7 cellular contexts compared by ENCODE assay signal in the genomic region with DNA sequence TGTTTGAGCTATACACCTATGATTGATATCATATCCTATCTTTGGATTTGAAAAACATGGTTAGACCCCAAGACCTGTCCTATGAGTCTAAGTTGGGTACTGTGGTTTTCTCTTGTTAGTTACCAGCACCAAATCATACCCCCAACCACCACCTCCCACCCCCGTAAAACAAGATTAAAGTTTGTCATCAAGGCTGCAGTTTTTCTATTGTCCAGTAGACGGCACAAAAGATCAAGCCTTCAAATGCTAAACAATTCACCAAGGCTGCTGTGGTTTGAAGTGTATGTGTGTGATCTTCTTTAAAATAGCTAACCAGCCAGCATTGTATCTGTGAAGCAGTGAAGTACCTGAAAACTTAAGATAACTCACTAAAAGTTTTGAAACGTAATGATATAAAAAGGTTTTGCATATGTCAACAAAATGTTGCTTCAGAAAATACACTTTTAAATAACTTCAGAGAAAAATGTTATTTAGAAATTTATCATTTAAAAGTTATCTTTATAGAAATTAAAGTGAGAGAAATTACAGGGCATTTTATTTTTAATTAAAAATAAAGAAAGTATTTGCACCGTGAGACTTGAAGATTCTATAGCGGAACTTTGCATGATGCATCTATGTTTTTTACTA. TPM values are rescaled to one million over a fixed set of nuclear protein-coding genes. Genes with fewer than 3 reads are reported as not detected.
A peak's percentile ranks its signal among the peaks of the same experiment; 100 is the strongest.
DNase-seq lines count a peak whose midpoint lies in the region; ATAC-seq, FAIRE-seq and TF ChIP-seq lines count a peak whose summit lies in the region.

No MANE protein-coding gene starts in this region.

- H3K9me1 ChIP-seq in endothelial cell of umbilical vein (replicated peaks; ENCODE audit: control insufficient read depth, extremely low read depth, insufficient read depth, low read length) = no peaks in the 10 kb centered on the region

- no peaks in the 10 kb centered on the region for H3K9me3 ChIP-seq in Panc1 (ENCODE audit: control insufficient read depth, insufficient read depth, low read depth, low read length)
- H3K9me3 ChIP-seq in endothelial cell of umbilical vein (replicated peaks; ENCODE audit: control insufficient read depth, insufficient read depth, low read length) = no peaks in the 10 kb centered on the region
- no peaks in the 10 kb centered on the region for H3K9me3 ChIP-seq in ovary

- CTCF ChIA-PET in Panc1 (lab: Charles Lee) (interaction anchor here (0.6 to 0.8 kb wide), 6 partner anchors 45 to 1605 kb away, joined by 3 to 9 read pairs (median 4); no protein-coding TSS in a partner anchor), endothelial cell of umbilical vein (lab: Charles Lee) (interaction anchor here (0.5 to 8.3 kb wide), 48 partner anchors 10 to 1603 kb away, joined by 3 to 154 read pairs (median 4); no protein-coding TSS in a partner anchor)

- DNase-seq in Jurkat, Clone E6-1 (ENCODE audit: low read depth, low spot score) = peak; percentile 67
- DNase-seq in Panc1 (ENCODE audit: low read depth, low spot score) (peak; percentile 53), endothelial cell of umbilical vein (ENCODE audit: low read depth, low spot score) (peak; percentile 74), ovary (peak in 2 of 5 donors; percentile 22 to 35), activated gamma-delta T cell treated with Interleukin-2 at 50 U/mL for 16 hours (no peak)
- DNase-seq in stimulated activated naive CD4-positive, alpha-beta T cell (lab: John Stamatoyannopoulos, UW) = no peak

- H3K9ac ChIP-seq in endothelial cell of umbilical vein (replicated peaks; ENCODE audit: extremely low read depth, insufficient read depth, low read length) = no peak overlapping the region

- H3K79me2 ChIP-seq in endothelial cell of umbilical vein (ENCODE audit: control insufficient read depth, insufficient read depth, low read length) = no peaks in the 10 kb centered on the region

- no peaks in the 10 kb centered on the region for H3K36me3 ChIP-seq in Panc1 (ENCODE audit: control insufficient read depth, insufficient read depth, low read length)
- H3K36me3 ChIP-seq in endothelial cell of umbilical vein (ENCODE audit: control insufficient read depth in 2 of 2, extremely low read depth in 1 of 2, insufficient read depth in 2 of 2, low read length in 2 of 2) = no peaks in the 10 kb centered on the region
- H3K36me3 ChIP-seq in ovary = no peaks in the 10 kb centered on the region

- TF ChIP-seq CTCF in GM12872 (IDR thresholded peaks at IDR 0.05; ENCODE audit: insufficient read depth, low read depth, low read length) (peak; percentile 89), Panc1 (IDR thresholded peaks at IDR 0.05) (peak; percentile 92), endothelial cell of umbilical vein (IDR thresholded peaks at IDR 0.05; ENCODE audit: extremely low read depth in 1 of 2, insufficient read depth in 1 of 2, low read depth in 1 of 2, low read length in 2 of 2) (peak; percentile 78), ovary (IDR thresholded peaks at IDR 0.05) (peak; percentile 72 to 90 (median 86))

- TF ChIP-seq POLR2A in endothelial cell of umbilical vein (IDR thresholded peaks at IDR 0.05; ENCODE audit: low read depth, low read length) = no peak
- no peak for TF ChIP-seq POLR2A in ovary (IDR thresholded peaks at IDR 0.05)

- in situ Hi-C loops in Panc1 (cut with HindIII; ENCODE audit: low pct_unique_long_range_greater_than_20kb, low sequenced_read_pairs) = no loop called here

- FAIRE-seq in endothelial cell of umbilical vein (lab: Jason Lieb, UNC) = peak; percentile 92

- peaks cover 24% of the 10 kb centered on the region for H3K27me3 ChIP-seq in Panc1 (ENCODE audit: control insufficient read depth, insufficient read depth, low read length)
- H3K27me3 ChIP-seq in endothelial cell of umbilical vein (ENCODE audit: control insufficient read depth in 2 of 2, insufficient read depth in 2 of 2, low read length in 2 of 2) = peaks cover 46 to 50% of the 10 kb centered on the region in 2 experiments
- no peaks in the 10 kb centered on the region for H3K27me3 ChIP-seq in ovary

- intact Hi-C loops in Panc1 (cut with micrococcal nuclease; ENCODE audit: unreplicated experiment) (loop anchor here (5.0 to 10.0 kb wide), 2 partner anchors 784 to 1413 kb away; no protein-coding TSS in a partner anchor), endothelial cell of umbilical vein (cut with micrococcal nuclease) (loop anchor here (1.0 to 5.0 kb wide), 7 partner anchors 146 to 1603 kb away; no protein-coding TSS in a partner anchor), ovary (cut with DNase I) (loop anchor here in 1 of 4 donors (5.0 to 10.0 kb wide), 3 partner anchors 704 to 1223 kb away; no protein-coding TSS in a partner anchor)

- POLR2A ChIA-PET in Panc1 (lab: Charles Lee) (no interaction called here), endothelial cell of umbilical vein (lab: Charles Lee) (no interaction called here)

- no peak for ATAC-seq in Panc1

- no peak overlapping the region for H3K27ac ChIP-seq in Panc1 (ENCODE audit: low read length)
- H3K27ac ChIP-seq in endothelial cell of umbilical vein (ENCODE audit: insufficient read depth, low read depth, low read length) = no peak overlapping the region
- H3K27ac ChIP-seq in ovary = no peak overlapping the region

- BruUV-seq in Panc1 (replicated peaks; lab: Mats Ljungman, UMichigan) (no TSS peak), endothelial cell of umbilical vein (replicated peaks; lab: Mats Ljungman, UMichigan) (no TSS peak)

- no peaks in the 10 kb centered on the region for H4K20me1 ChIP-seq in endothelial cell of umbilical vein (replicated peaks; ENCODE audit: control insufficient read depth, extremely low read depth, insufficient read depth, low read length)

- H3K4me1 ChIP-seq in Panc1 (ENCODE audit: control insufficient read depth, insufficient read depth, low read length) = no peaks in the 10 kb centered on the region; the same call in none of the 2 replicates
- H3K4me1 ChIP-seq in endothelial cell of umbilical vein (ENCODE audit: control insufficient read depth, extremely low read depth, insufficient read depth, low read length) = peaks cover 9% of the 10 kb centered on the region
- H3K4me1 ChIP-seq in ovary (ENCODE audit: insufficient read depth) = peaks cover 6% of the 10 kb centered on the region

- 21 to 24% (median 24%) methylated on average over 5 of the region's 5 CpGs for WGBS in ovary, 3 donors

- no peak overlapping the region for H2AFZ ChIP-seq in endothelial cell of umbilical vein (ENCODE audit: low read depth, low read length)

- TF ChIP-seq EP300 in ovary (IDR thresholded peaks at IDR 0.05) = no peak

- dilution Hi-C loops in endothelial cell of umbilical vein (cut with MboI; ENCODE audit: extremely low pct_ligation_motif_present, low sequenced_read_pairs) = no loop called here

- H3K4me3 ChIP-seq in Jurkat, Clone E6-1 (ENCODE audit: low read length) = no peak overlapping the region
- no peak overlapping the region for H3K4me3 ChIP-seq in Panc1 (ENCODE audit: low read depth in 2 of 2, low read length in 2 of 2)
- no peak overlapping the region for H3K4me3 ChIP-seq in endothelial cell of umbilical vein (replicated peaks in 1 of 3; ENCODE audit: insufficient read depth in 1 of 3, low read depth in 1 of 3, low read length in 3 of 3)
- no peak overlapping the region for H3K4me3 ChIP-seq in ovary

- H3K4me2 ChIP-seq in endothelial cell of umbilical vein (ENCODE audit: insufficient read depth, low read length) = no peak overlapping the region

TF ChIP-seq in endothelial cell of umbilical vein, 7 proteins besides CTCF, POLR2A, EP300 and RAD21:
- TF ChIP-seq EZH2 (IDR thresholded peaks at IDR 0.05; ENCODE audit: borderline replicate concordance, low read depth, low read length, severe bottlenecking) (no peak), MYC (IDR thresholded peaks at IDR 0.05; ENCODE audit: low read depth, low read length) (no peak), POLR2AphosphoS5 (IDR thresholded peaks at IDR 0.05; ENCODE audit: insufficient read depth, low read depth, low read length) (no peak), FOS (IDR thresholded peaks at IDR 0.05; ENCODE audit: borderline replicate concordance, insufficient read depth, low read length) (no peak), GATA2 (IDR thresholded peaks at IDR 0.05; ENCODE audit: insufficient read depth, insufficient read length, low read depth, low read length) (no peak), JUN (IDR thresholded peaks at IDR 0.05; ENCODE audit: borderline replicate concordance, insufficient read depth, insufficient read length, low read depth) (no peak)
- TF ChIP-seq, protein P1, sequence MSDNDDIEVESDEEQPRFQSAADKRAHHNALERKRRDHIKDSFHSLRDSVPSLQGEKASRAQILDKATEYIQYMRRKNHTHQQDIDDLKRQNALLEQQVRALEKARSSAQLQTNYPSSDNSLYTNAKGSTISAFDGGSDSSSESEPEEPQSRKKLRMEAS (IDR thresholded peaks at IDR 0.05; ENCODE audit: insufficient read depth, insufficient read length) = no peak

RNA-seq across cellular contexts. Expression of gene MEIS1, which starts 5.8 kb away (rescaled TPM):
- not detected for polyA plus RNA-seq in Jurkat, Clone E6-1 (2012; ENCODE audit: insufficient read depth, insufficient read length)
- total RNA-seq in Panc1 (2021; ENCODE audit: unreplicated experiment) (2.0 TPM), endothelial cell of umbilical vein (26.3 and 26.5 TPM in 2 replicates), ovary (100 to 1,000 TPM in 2 of 7 donors, 10 to 100 TPM in 5; 33.9 to 163 (median 92.3) TPM)
- polyA plus RNA-seq in Panc1 (2012; ENCODE audit: insufficient read length) = 0.71 TPM
- polyA plus RNA-seq in endothelial cell of umbilical vein (8.1 and 10.0 TPM in 2 replicates), ovary (10 to 100 TPM; 19.4 to 50.2 TPM)
- 6.5 and 7.9 TPM in 2 replicates for polyA plus RNA-seq in endothelial cell of umbilical vein (2011; cell fraction: cytosol; rRNA removed)
- 26.3 and 33.4 TPM in 2 replicates for polyA plus RNA-seq in endothelial cell of umbilical vein (2011; cell fraction: nucleus; rRNA removed)
- polyA plus RNA-seq in endothelial cell of umbilical vein (2012) = 6.4 and 7.9 TPM in 2 replicates
- 28.1 and 34.9 TPM in 2 replicates for polyA minus RNA-seq in endothelial cell of umbilical vein
- polyA minus RNA-seq in endothelial cell of umbilical vein (2011; cell fraction: cytosol; rRNA and poly(A)+ RNA removed) = 10.3 TPM
- polyA minus RNA-seq in endothelial cell of umbilical vein (2011; cell fraction: nucleus; rRNA and poly(A)+ RNA removed) = 49.7 and 53.7 TPM in 2 replicates

Comparison
In these comparisons a context has a peak if more than half of its experiments do, and no peak if none do; other contexts are left out.
1. DNase-seq: peak in Jurkat, Clone E6-1 (single experiment), Panc1 (single experiment) and endothelial cell of umbilical vein (single experiment); none in stimulated activated naive CD4-positive, alpha-beta T cell (0 of 6) and activated gamma-delta T cell treated with Interleukin-2 at 50 U/mL for 16 hours (single experiment).
2. Peak in every context shown above with its lines, with median percentiles within 50 percentile points of each other: CTCF ChIP-seq.